1 cellular context compared by ENCODE assay signal in genomic region chr7:23181684-23182553, GRCh38.
A peak's percentile ranks its signal among the peaks of the same experiment; 100 is the strongest.
TF ChIP-seq lines count a peak whose summit lies in the region.

TSS of gene NUP42 (plus strand) at chr7:23182048. CDS start at chr7:23182086, 38 bp downstream.

TF ChIP-seq in HepG2, 621 proteins besides CTCF, POLR2A, EP300 and RAD21 (continued from another document and continues in another):
- no peak for TF ChIP-seq GPBP1L1 (CRISPR knock-in tag; IDR thresholded peaks at IDR 0.05)
- no peak for TF ChIP-seq SUZ12 (IDR thresholded peaks at IDR 0.05; ENCODE audit: low read depth, low read length)
- no peak for TF ChIP-seq ZKSCAN1 (IDR thresholded peaks at IDR 0.05; ENCODE audit: low read length)
- TF ChIP-seq TFE3 (CRISPR knock-in tag; IDR thresholded peaks at IDR 0.05) = no peak; the same call in 1 of the 2 replicates
- TF ChIP-seq TARDBP (CRISPR knock-in tag; IDR thresholded peaks at IDR 0.05) = peak; percentile 94
- TF ChIP-seq FOXK2 (IDR thresholded peaks at IDR 0.05) = no peak
- peak; percentile 70; the same call in 1 of the 2 replicates for TF ChIP-seq GFI1 (CRISPR knock-in tag; IDR thresholded peaks at IDR 0.05; ENCODE audit: borderline replicate concordance)
- TF ChIP-seq ZXDC (CRISPR knock-in tag; IDR thresholded peaks at IDR 0.05) = peak; percentile 62; the same call in 1 of the 2 replicates
- TF ChIP-seq ZNF260 (CRISPR knock-in tag; IDR thresholded peaks at IDR 0.05; ENCODE audit: borderline replicate concordance, low read depth) = no peak
- peak; percentile 86; the same call in 1 of the 2 replicates for TF ChIP-seq ZNF580 (CRISPR knock-in tag; IDR thresholded peaks at IDR 0.05; ENCODE audit: borderline replicate concordance, low read depth)
- TF ChIP-seq ZC3H13 (CRISPR knock-in tag; IDR thresholded peaks at IDR 0.05) = peak; percentile 82; the same call in 1 of the 2 replicates
- TF ChIP-seq ZNF12 (CRISPR knock-in tag; IDR thresholded peaks at IDR 0.05) = no peak
- peak; percentile 64; the same call in 1 of the 2 replicates for TF ChIP-seq ZNF598 (CRISPR knock-in tag; IDR thresholded peaks at IDR 0.05; ENCODE audit: borderline replicate concordance)
- no peak for TF ChIP-seq ZNF496 (CRISPR knock-in tag; IDR thresholded peaks at IDR 0.05; ENCODE audit: insufficient replicate concordance)
- 0 out of 2 replicates have a peak, but pooled peaks have one; percentile 74 for TF ChIP-seq ZNF547 (CRISPR knock-in tag; IDR thresholded peaks at IDR 0.05)
- peak; percentile 99 for TF ChIP-seq SAP130 (CRISPR knock-in tag; IDR thresholded peaks at IDR 0.05; ENCODE audit: low read depth)
- no peak for TF ChIP-seq NPAS2 (CRISPR knock-in tag; IDR thresholded peaks at IDR 0.05; ENCODE audit: borderline replicate concordance)
- no peak for TF ChIP-seq ZBTB44 (CRISPR knock-in tag; IDR thresholded peaks at IDR 0.05)
- peak; percentile 72 for TF ChIP-seq AGO2 (optimal IDR thresholded peaks at IDR 0.05; ENCODE audit: low read depth, low read length)
- no peak for TF ChIP-seq HNRNPH1 (optimal IDR thresholded peaks at IDR 0.05; ENCODE audit: low read depth, low read length)
- TF ChIP-seq HMGXB3 (CRISPR knock-in tag; IDR thresholded peaks at IDR 0.05; ENCODE audit: borderline replicate concordance) = peak; percentile 89
- TF ChIP-seq ZNF280D (CRISPR knock-in tag; IDR thresholded peaks at IDR 0.05) = peak; percentile 83
- no peak for TF ChIP-seq ZNF367 (CRISPR knock-in tag; IDR thresholded peaks at IDR 0.05; ENCODE audit: borderline replicate concordance)
- peak; percentile 82 for TF ChIP-seq ZNF891 (CRISPR knock-in tag; IDR thresholded peaks at IDR 0.05)
- TF ChIP-seq ZNF660 (CRISPR knock-in tag; IDR thresholded peaks at IDR 0.05; ENCODE audit: borderline replicate concordance, low read depth) = no peak
- TF ChIP-seq ZNF782 (CRISPR knock-in tag; IDR thresholded peaks at IDR 0.05; ENCODE audit: borderline replicate concordance) = peak; percentile 52; the same call in 1 of the 2 replicates
- 0 out of 2 replicates have a peak, but pooled peaks have one; percentile 55 for TF ChIP-seq IRF1 (CRISPR knock-in tag; IDR thresholded peaks at IDR 0.05; ENCODE audit: low read depth)
- no peak for TF ChIP-seq ZNF513 (CRISPR knock-in tag; conservative IDR thresholded peaks at IDR 0.05)
- TF ChIP-seq ZNF766 (CRISPR knock-in tag; IDR thresholded peaks at IDR 0.05; ENCODE audit: borderline replicate concordance) = no peak
- TF ChIP-seq ZNF24 (IDR thresholded peaks at IDR 0.05) = peak; percentile 10; the same call in 1 of the 2 replicates
- peak; percentile 72 for TF ChIP-seq POGK (CRISPR knock-in tag; conservative IDR thresholded peaks at IDR 0.05)
- TF ChIP-seq ARHGAP35 (CRISPR knock-in tag; IDR thresholded peaks at IDR 0.05; ENCODE audit: borderline replicate concordance) = peak; percentile 73
